16 cellular contexts compared by ENCODE assay signal in the genomic region with DNA sequence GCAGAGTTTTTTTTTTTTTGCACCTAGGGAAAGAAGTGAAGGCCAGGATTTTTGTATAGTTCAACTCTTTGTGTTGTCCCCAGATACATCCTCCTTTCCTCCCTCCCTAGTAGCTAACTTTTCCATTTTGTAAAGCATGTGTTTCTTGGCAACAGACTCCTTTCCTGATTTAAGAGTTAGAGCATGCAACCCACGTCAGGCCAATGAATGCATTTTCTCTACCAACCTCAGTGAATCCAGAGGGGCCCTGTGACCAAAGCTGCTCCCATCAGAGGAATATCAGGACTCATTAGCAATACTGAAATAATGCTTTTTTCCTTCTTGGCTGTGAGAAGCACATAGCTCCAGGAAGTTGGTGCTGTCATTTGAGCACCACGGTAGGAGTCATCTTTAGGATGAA.
DNase-seq lines count a peak whose midpoint lies in the region; ATAC-seq, FAIRE-seq and TF ChIP-seq lines count a peak whose summit lies in the region.
"Had no signal": no experiment of that assay in that cellular context is flagged by ENCODE, and none has a peak within 500 bp of the region (broad histone marks: within the 10 kb centered on the region; RNA-seq: fewer than 3 reads in every experiment).

No MANE protein-coding gene starts in this region.

- H3K9me3 ChIP-seq in astrocyte (ENCODE audit: insufficient read depth, low read depth, low read length) (no peaks in the 10 kb centered on the region), stomach smooth muscle (ENCODE audit: control insufficient read depth in 2 of 2, low read length in 2 of 2) (no peaks in the 10 kb centered on the region), OCI-LY7 (ENCODE audit: low read length) (no peaks in the 10 kb centered on the region)

- H3K36me3 Mint-ChIP-seq in astrocyte (ENCODE audit: low read depth, unreplicated experiment) (no peaks in the 10 kb centered on the region), mesothelial cell of epicardium (peaks cover 2% of the 10 kb centered on the region)
- no peaks in the 10 kb centered on the region for H3K36me3 Mint-ChIP-seq in activated CD4-positive, alpha-beta memory T cell treated with anti-CD3 and anti-CD28 coated beads, Interleukin-2, amount 10 ng/mL, durations not matched to agents 7 days and 5 days (ENCODE audit: low read depth)
- H3K36me3 Mint-ChIP-seq: CD4-positive, CD25-positive, alpha-beta regulatory T cell had no signal

- H4K20me1 ChIP-seq in astrocyte (ENCODE audit: insufficient read depth, low read length) (no peaks in the 10 kb centered on the region), OCI-LY7 (ENCODE audit: insufficient read depth, low read length) (no peaks in the 10 kb centered on the region)
- H4K20me1 ChIP-seq: BLaER1 treated with 17β-estradiol and CSF1 and Interleukin-3, amounts not matched to agents 10 nM and 100 nM had no signal

- H3K4me3 Mint-ChIP-seq in astrocyte (ENCODE audit: unreplicated experiment) (no peak overlapping the region), mesothelial cell of epicardium (no peak overlapping the region)
- no peak overlapping the region for H3K4me3 Mint-ChIP-seq in activated CD4-positive, alpha-beta memory T cell treated with anti-CD3 and anti-CD28 coated beads, Interleukin-2, amount 10 ng/mL, durations not matched to agents 7 days and 5 days
- H3K4me3 Mint-ChIP-seq: CD4-positive, CD25-positive, alpha-beta regulatory T cell had no signal

- H3K27ac Mint-ChIP-seq in astrocyte (ENCODE audit: unreplicated experiment) (no peak overlapping the region), mesothelial cell of epicardium (peak overlapping the region; percentile 47)
- no peak overlapping the region for H3K27ac Mint-ChIP-seq in activated CD4-positive, alpha-beta memory T cell treated with anti-CD3 and anti-CD28 coated beads, Interleukin-2, amount 10 ng/mL, durations not matched to agents 7 days and 5 days
- H3K27ac Mint-ChIP-seq: CD4-positive, CD25-positive, alpha-beta regulatory T cell had no signal

- H3K9me3 Mint-ChIP-seq in astrocyte (ENCODE audit: unreplicated experiment), result peaks cover 2% of the 10 kb centered on the region
- H3K9me3 Mint-ChIP-seq in mesothelial cell of epicardium, result peaks cover 8% of the 10 kb centered on the region
- H3K9me3 Mint-ChIP-seq in activated CD4-positive, alpha-beta memory T cell treated with anti-CD3 and anti-CD28 coated beads, Interleukin-2, amount 10 ng/mL, durations not matched to agents 7 days and 5 days, result no peaks in the 10 kb centered on the region

- H3K9ac ChIP-seq in astrocyte (ENCODE audit: low read length) (no peak overlapping the region), stomach smooth muscle (ENCODE audit: low read length in 2 of 2) (no peak overlapping the region)
- H3K9ac ChIP-seq: BLaER1 treated with 17β-estradiol and CSF1 and Interleukin-3, amounts not matched to agents 10 nM and 100 nM had no signal

- intact Hi-C loops in OCI-LY7 (cut with micrococcal nuclease; ENCODE audit: unreplicated experiment), result no loop called here

- H3K27me3 Mint-ChIP-seq in astrocyte (ENCODE audit: low read depth, unreplicated experiment), result no peaks in the 10 kb centered on the region
- H3K27me3 Mint-ChIP-seq in mesothelial cell of epicardium (ENCODE audit: low read depth), result no peaks in the 10 kb centered on the region
- no peaks in the 10 kb centered on the region for H3K27me3 Mint-ChIP-seq in activated CD4-positive, alpha-beta memory T cell treated with anti-CD3 and anti-CD28 coated beads, Interleukin-2, amount 10 ng/mL, durations not matched to agents 7 days and 5 days
- H3K27me3 Mint-ChIP-seq: CD4-positive, CD25-positive, alpha-beta regulatory T cell had no signal

- POLR2A ChIA-PET in activated CD4-positive, alpha-beta memory T cell treated with anti-CD3 and anti-CD28 coated beads, Interleukin-2, amount 10 ng/mL, durations not matched to agents 7 days and 5 days (lab: Charles Lee), result no interaction called here
- POLR2A ChIA-PET in OCI-LY7 (lab: Charles Lee), result no interaction called here

- ATAC-seq in HG03280 (IDR thresholded peaks at IDR 0.05; ENCODE audit: unreplicated experiment), result no peak
- ATAC-seq: HCT116 had no signal

- H3K4me1 Mint-ChIP-seq in astrocyte (ENCODE audit: low read depth, unreplicated experiment), result no peaks in the 10 kb centered on the region
- peaks cover 12% of the 10 kb centered on the region for H3K4me1 Mint-ChIP-seq in mesothelial cell of epicardium
- no peaks in the 10 kb centered on the region for H3K4me1 Mint-ChIP-seq in activated CD4-positive, alpha-beta memory T cell treated with anti-CD3 and anti-CD28 coated beads, Interleukin-2, amount 10 ng/mL, durations not matched to agents 7 days and 5 days
- H3K4me1 Mint-ChIP-seq: CD4-positive, CD25-positive, alpha-beta regulatory T cell had no signal

- no peaks in the 10 kb centered on the region for H3K27me3 ChIP-seq in astrocyte (ENCODE audit: insufficient read depth, low read length)
- no peaks in the 10 kb centered on the region for H3K27me3 ChIP-seq in stomach smooth muscle (ENCODE audit: control insufficient read depth in 1 of 2, insufficient read depth in 2 of 2, low read length in 2 of 2)
- H3K27me3 ChIP-seq: BLaER1 treated with 17β-estradiol and CSF1 and Interleukin-3, amounts not matched to agents 10 nM and 100 nM had no signal

- H2AFZ ChIP-seq in astrocyte (ENCODE audit: low read depth, low read length), result no peak overlapping the region
- H2AFZ ChIP-seq in OCI-LY7 (ENCODE audit: low read length), result no peak overlapping the region

- H3K9me2 ChIP-seq in OCI-LY7 (ENCODE audit: insufficient read depth, low read length), result no peaks in the 10 kb centered on the region

- CTCF ChIA-PET in activated CD4-positive, alpha-beta memory T cell treated with anti-CD3 and anti-CD28 coated beads, Interleukin-2, amount 10 ng/mL, durations not matched to agents 7 days and 5 days (lab: Charles Lee), result no interaction called here
- CTCF ChIA-PET in OCI-LY7 (lab: Charles Lee; ENCODE audit: unreplicated experiment), result no interaction called here

- H3K36me3 ChIP-seq in astrocyte (ENCODE audit: insufficient read depth, low read length) (no peaks in the 10 kb centered on the region), stomach smooth muscle (ENCODE audit: control insufficient read depth in 2 of 2, insufficient read depth in 2 of 2, low read length in 2 of 2) (no peaks in the 10 kb centered on the region), OCI-LY7 (ENCODE audit: insufficient read depth, low read length) (no peaks in the 10 kb centered on the region)
- H3K36me3 ChIP-seq: BLaER1 treated with 17β-estradiol and CSF1 and Interleukin-3, amounts not matched to agents 10 nM and 100 nM had no signal

- DNase-seq in astrocyte (ENCODE audit: low read depth) (peak; percentile 28), mesothelial cell of epicardium (ENCODE audit: low spot score in 2 of 2, unreplicated experiment in 2 of 2) (no peak), amygdala (lab: John Stamatoyannopoulos, UW) (no peak), OCI-LY7 (ENCODE audit: low spot score) (no peak)
- DNase-seq in activated CD4-positive, alpha-beta memory T cell treated with anti-CD3 and anti-CD28 coated beads, Interleukin-2, amount 10 ng/mL, durations not matched to agents 7 days and 5 days, result no peak
- DNase-seq: ACHN; CD4-positive, CD25-positive, alpha-beta regulatory T cell; DMS53; GF-D8 had no signal

- TF ChIP-seq CTCF in astrocyte (IDR thresholded peaks at IDR 0.05; ENCODE audit: insufficient read depth, low read depth, low read length) (no peak), mesothelial cell of epicardium (IDR thresholded peaks at IDR 0.05; ENCODE audit: unreplicated experiment) (no peak), OCI-LY7 (conservative IDR thresholded peaks at IDR 0.05; ENCODE audit: low read length) (no peak)

- H3K79me2 ChIP-seq in astrocyte (ENCODE audit: insufficient read depth, low read length) (no peaks in the 10 kb centered on the region), OCI-LY7 (ENCODE audit: insufficient read depth, low read depth, low read length) (no peaks in the 10 kb centered on the region)

- H3K4me1 ChIP-seq in astrocyte (ENCODE audit: insufficient read depth, low read length) (no peaks in the 10 kb centered on the region), stomach smooth muscle (ENCODE audit: control insufficient read depth, insufficient read depth, low read length) (peaks cover 8% of the 10 kb centered on the region), OCI-LY7 (ENCODE audit: insufficient read depth, low read length, poor library complexity, severe bottlenecking) (no peaks in the 10 kb centered on the region)
- H3K4me1 ChIP-seq: BLaER1 treated with 17β-estradiol and CSF1 and Interleukin-3, amounts not matched to agents 10 nM and 100 nM had no signal

- H3K4me3 ChIP-seq in astrocyte (ENCODE audit: insufficient read depth, low read depth, low read length) (no peak overlapping the region), stomach smooth muscle (ENCODE audit: low read length in 2 of 2) (no peak overlapping the region), OCI-LY7 (ENCODE audit: low read depth, low read length, poor library complexity, severe bottlenecking) (no peak overlapping the region)
- H3K4me3 ChIP-seq: BLaER1 treated with 17β-estradiol and CSF1 and Interleukin-3, amounts not matched to agents 10 nM and 100 nM had no signal

- H3K27ac ChIP-seq in astrocyte (ENCODE audit: low read depth, low read length) (no peak overlapping the region), stomach smooth muscle (ENCODE audit: low read length) (peak overlapping the region; percentile 33), OCI-LY7 (ENCODE audit: low read depth, low read length, poor library complexity, severe bottlenecking) (no peak overlapping the region)
- H3K27ac ChIP-seq: BLaER1 treated with 17β-estradiol and CSF1 and Interleukin-3, amounts not matched to agents 10 nM and 100 nM; HL-60 had no signal

- no peak overlapping the region for H3K4me2 ChIP-seq in astrocyte (ENCODE audit: low read length)
- no peak overlapping the region for H3K4me2 ChIP-seq in OCI-LY7 (ENCODE audit: low read length)
- H3K4me2 ChIP-seq: BLaER1 treated with 17β-estradiol and CSF1 and Interleukin-3, amounts not matched to agents 10 nM and 100 nM had no signal

- FAIRE-seq in astrocyte (lab: Jason Lieb, UNC), result no peak
- FAIRE-seq: GM18507, H54 had no signal

- BruUV-seq in OCI-LY7 (replicated peaks; lab: Mats Ljungman, UMichigan), result no TSS peak
